ENCODE assay signal across 24 cellular contexts in the genomic region with DNA sequence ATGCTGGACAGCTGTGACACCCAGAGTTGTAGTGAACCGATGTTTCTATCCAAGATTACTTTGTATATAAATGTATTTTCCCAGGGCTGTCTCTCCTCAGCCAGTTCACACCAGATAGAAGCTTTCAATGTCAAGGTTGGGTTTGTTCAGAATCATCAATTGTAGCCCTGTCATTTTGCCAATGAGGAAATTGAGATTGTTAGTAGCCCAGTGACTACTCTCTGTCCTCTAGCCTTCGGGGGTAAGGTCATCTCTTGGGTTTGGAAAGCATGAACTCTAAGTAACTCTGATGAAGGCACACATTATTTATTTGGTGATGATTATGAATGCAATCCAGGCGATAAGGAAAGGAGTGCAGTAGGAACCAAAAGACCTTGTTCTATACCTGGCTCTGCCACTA.
DNase-seq lines count a peak whose midpoint lies in the region; ATAC-seq, FAIRE-seq and TF ChIP-seq lines count a peak whose summit lies in the region.
"Had no signal": no experiment of that assay in that cellular context is flagged by ENCODE, and none has a peak within 500 bp of the region (broad histone marks: within the 10 kb centered on the region; RNA-seq: fewer than 3 reads in every experiment).

No MANE protein-coding gene starts in this region.

- no peak for DNase-seq in A549 (ENCODE audit: low read depth in 1 of 2, low spot score in 1 of 2)
- DNase-seq in DMS53 treated with DMSO at 0.1 percent for 48 hours (lab: John Stamatoyannopoulos, UW; ENCODE audit: unreplicated experiment), result peak; percentile 66
- no peak for DNase-seq in epithelial cell of prostate (ENCODE audit: low read depth, low spot score)
- DNase-seq in osteoblast (ENCODE audit: insufficient read length, low spot score, missing footprints), result no peak
- DNase-seq in superior temporal gyrus (ENCODE audit: extremely low spot score), result no peak
- no peak for DNase-seq in upper lobe of right lung
- no peak for DNase-seq in NCI-H2081 (lab: John Stamatoyannopoulos, UW)
- DNase-seq: activated CD4-positive, alpha-beta T cell treated with anti-CD3 and anti-CD28 coated beads for 4 hours; activated naive CD4-positive, alpha-beta T cell; activated T-cell treated with anti-CD3 and anti-CD28 coated beads, Interleukin-2, amount 50 U/mL, for 4 hours; effector memory CD8-positive, alpha-beta T cell; NCI-H1694; NCI-H526 treated with DMSO at 0.1 percent for 48 hours; SK-N-SH; stimulated activated CD4-positive, alpha-beta T cell treated with anti-CD3 and anti-CD28 coated beads, Interleukin-2, amount 100 ng/mL, for 24 hours; T-helper 17 cell; uterus had no signal

- H3K27me3 ChIP-seq in osteoblast (ENCODE audit: insufficient read depth, low read length) (no peaks in the 10 kb centered on the region), upper lobe of right lung (no peaks in the 10 kb centered on the region)
- H3K27me3 ChIP-seq: adrenal gland, uterus had no signal

- 30% methylated on average over 3 of the region's 3 CpGs for WGBS in A549 (ENCODE audit: missing lambda C conversion rate)

- no peak overlapping the region for H3K4me3 ChIP-seq in A549
- H3K4me3 ChIP-seq in osteoblast (ENCODE audit: insufficient read depth, low read length), result no peak overlapping the region
- no peak overlapping the region for H3K4me3 ChIP-seq in upper lobe of right lung
- H3K4me3 ChIP-seq: adrenal gland, coronary artery, prostate gland, uterus had no signal

- H3K4me2 ChIP-seq in A549 (peak overlapping the region; percentile 59), osteoblast (ENCODE audit: insufficient read depth, low read length) (no peak overlapping the region)
- H3K4me2 ChIP-seq: SK-N-SH had no signal

- H3K36me3 ChIP-seq in osteoblast (ENCODE audit: insufficient read depth, low read length) (peaks cover 7% of the 10 kb centered on the region), upper lobe of right lung (no peaks in the 10 kb centered on the region)
- H3K36me3 ChIP-seq: prostate gland, uterus had no signal

- H4K20me1 ChIP-seq in osteoblast (ENCODE audit: insufficient read depth, low read length), result peaks cover 4% of the 10 kb centered on the region

- H3K9me3 ChIP-seq in A549, result peaks cover 10% of the 10 kb centered on the region; the same call in 2 of the 3 replicates
- no peaks in the 10 kb centered on the region for H3K9me3 ChIP-seq in osteoblast (ENCODE audit: low read depth, low read length)
- H3K9me3 ChIP-seq in upper lobe of right lung, result no peaks in the 10 kb centered on the region
- H3K9me3 ChIP-seq: adrenal gland, prostate gland, SK-N-SH, uterus had no signal

- H3K4me1 ChIP-seq in A549 (peaks cover 31% of the 10 kb centered on the region), osteoblast (ENCODE audit: insufficient read depth, low read length) (peaks cover 18% of the 10 kb centered on the region), upper lobe of right lung (peaks cover 5% of the 10 kb centered on the region)
- H3K4me1 ChIP-seq: prostate gland, uterus had no signal

- no peak for TF ChIP-seq RAD21 in A549 (conservative IDR thresholded peaks at IDR 0.05 in 1 of 2, IDR thresholded peaks at IDR 0.05 in 1 of 2)

- peaks cover 41% of the 10 kb centered on the region for H3K79me2 ChIP-seq in osteoblast (ENCODE audit: insufficient read depth, low read length)

- no peak for FAIRE-seq in A549 (lab: Jason Lieb, UNC)
- FAIRE-seq: GM19239, small intestine had no signal

- intact Hi-C loops in upper lobe of right lung (cut with DNase I), result no loop called here

- no peak for TF ChIP-seq POLR2A in A549 (IDR thresholded peaks at IDR 0.05; ENCODE audit: low read length)

- TF ChIP-seq EP300 in A549 (IDR thresholded peaks at IDR 0.05), result no peak

- CTCF ChIA-PET in A549 (lab: Yijun Ruan, JAX), result interaction anchor here (0.6 to 1.7 kb wide), 7 partner anchors 14 to 133 kb away, joined by 3 to 7 read pairs (median 4); no protein-coding TSS in a partner anchor

- ATAC-seq in A549, result no peak; a peak in 1 of 6 replicates
- no peak for ATAC-seq in HG02973 (IDR thresholded peaks at IDR 0.05; ENCODE audit: unreplicated experiment)
- ATAC-seq in upper lobe of right lung, result no peak
- ATAC-seq: activated T-cell treated with anti-CD3 and anti-CD28 coated beads, Interleukin-2, amount 50 U/mL, for 4 hours; effector memory CD8-positive, alpha-beta T cell; T-helper 17 cell had no signal

- TF ChIP-seq CTCF in A549 (IDR thresholded peaks at IDR 0.05) (no peak), osteoblast (IDR thresholded peaks at IDR 0.05; ENCODE audit: extremely low read depth, low read depth, low read length) (no peak), upper lobe of right lung (IDR thresholded peaks at IDR 0.05) (no peak)

- H2AFZ ChIP-seq in osteoblast (ENCODE audit: low read length), result no peak overlapping the region

- POLR2A ChIA-PET in A549 (lab: Yijun Ruan, JAX), result interaction anchor here (0.6 to 1.5 kb wide), 4 partner anchors 13 to 118 kb away, joined by 3 to 6 read pairs (median 3); no protein-coding TSS in a partner anchor

- H3K27ac ChIP-seq in A549 (peak overlapping the region; percentile 80 to 99), epithelial cell of prostate (peak overlapping the region; percentile 26), osteoblast (ENCODE audit: low read depth, low read length) (peak overlapping the region; percentile 57), upper lobe of right lung (no peak overlapping the region)
- H3K27ac ChIP-seq: C4-2B, prostate gland had no signal

TF ChIP-seq in A549, 52 proteins besides CTCF, POLR2A, EP300 and RAD21:
- TF ChIP-seq MYC (IDR thresholded peaks at IDR 0.05; ENCODE audit: borderline replicate concordance, low read length) (no peak), ZNF302 (CRISPR knock-in tag; IDR thresholded peaks at IDR 0.05) (no peak), FOSB (CRISPR knock-in tag; IDR thresholded peaks at IDR 0.05) (no peak), ZC3H11A (IDR thresholded peaks at IDR 0.05) (no peak), ESRRA (IDR thresholded peaks at IDR 0.05; ENCODE audit: borderline replicate concordance, low read length) (no peak), TFCP2L1 (CRISPR knock-in tag; IDR thresholded peaks at IDR 0.05) (no peak), FOXS1 (CRISPR knock-in tag; IDR thresholded peaks at IDR 0.05) (no peak), RCOR1 (IDR thresholded peaks at IDR 0.05; ENCODE audit: low read depth, low read length) (no peak), PHF8 (IDR thresholded peaks at IDR 0.05; ENCODE audit: borderline replicate concordance, low read depth) (no peak)
- TF ChIP-seq, protein P1, sequence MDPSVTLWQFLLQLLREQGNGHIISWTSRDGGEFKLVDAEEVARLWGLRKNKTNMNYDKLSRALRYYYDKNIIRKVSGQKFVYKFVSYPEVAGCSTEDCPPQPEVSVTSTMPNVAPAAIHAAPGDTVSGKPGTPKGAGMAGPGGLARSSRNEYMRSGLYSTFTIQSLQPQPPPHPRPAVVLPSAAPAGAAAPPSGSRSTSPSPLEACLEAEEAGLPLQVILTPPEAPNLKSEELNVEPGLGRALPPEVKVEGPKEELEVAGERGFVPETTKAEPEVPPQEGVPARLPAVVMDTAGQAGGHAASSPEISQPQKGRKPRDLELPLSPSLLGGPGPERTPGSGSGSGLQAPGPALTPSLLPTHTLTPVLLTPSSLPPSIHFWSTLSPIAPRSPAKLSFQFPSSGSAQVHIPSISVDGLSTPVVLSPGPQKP (IDR thresholded peaks at IDR 0.05; ENCODE audit: low read depth, low read length), result no peak
- TF ChIP-seq, protein P2, sequence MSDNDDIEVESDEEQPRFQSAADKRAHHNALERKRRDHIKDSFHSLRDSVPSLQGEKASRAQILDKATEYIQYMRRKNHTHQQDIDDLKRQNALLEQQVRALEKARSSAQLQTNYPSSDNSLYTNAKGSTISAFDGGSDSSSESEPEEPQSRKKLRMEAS (IDR thresholded peaks at IDR 0.05), result no peak
TF ChIP-seq in A549: peak in this region for 0.
